8 cellular contexts compared by ENCODE assay signal in genomic region chr19:10230904-10231623, GRCh38. TPM values are rescaled to one million over a fixed set of nuclear protein-coding genes. Genes with fewer than 3 reads are reported as not detected.
A peak's percentile ranks its signal among the peaks of the same experiment; 100 is the strongest.
DNase-seq lines count a peak whose midpoint lies in the region; ATAC-seq, FAIRE-seq and TF ChIP-seq lines count a peak whose summit lies in the region.

Gene S1PR2 (minus strand): TSS chr19:10231331. CDS start chr19:10224905, 6,426 bp downstream.

- peak within 1 kb of the TSS; percentile 89 for H3K4me3 Mint-ChIP-seq in activated naive CD4-positive, alpha-beta T cell treated with anti-CD3 and anti-CD28 coated beads, Interleukin-2, amount 50 U/mL, for 24 hours

- intact Hi-C loops in head of caudate nucleus (cut with DNase I) (no loop called here), pancreas (cut with DNase I) (no loop called here)

- H4K20me1 ChIP-seq in KMS-11 (ENCODE audit: insufficient read depth): no peaks in the 10 kb centered on the region

- TF ChIP-seq EP300 in upper lobe of left lung (IDR thresholded peaks at IDR 0.05): no peak

- H3K9me3 Mint-ChIP-seq in activated naive CD4-positive, alpha-beta T cell treated with anti-CD3 and anti-CD28 coated beads, Interleukin-2, amount 50 U/mL, for 24 hours: no peaks in the 10 kb centered on the region

- H2AFZ ChIP-seq in KMS-11 (ENCODE audit: low read depth): peak within 1 kb of the TSS; percentile 76

- H3K36me3 ChIP-seq in KMS-11 (ENCODE audit: insufficient read depth) (no peaks in the 10 kb centered on the region), pancreas (no peaks in the 10 kb centered on the region), upper lobe of left lung (no peaks in the 10 kb centered on the region)

- peaks cover 43% of the 10 kb centered on the region for H3K4me1 ChIP-seq in KMS-11 (ENCODE audit: low read depth, poor library complexity, severe bottlenecking)
- H3K4me1 ChIP-seq in pancreas: no peaks in the 10 kb centered on the region
- H3K4me1 ChIP-seq in upper lobe of left lung: peaks cover 25 to 68% (median 32%) of the 10 kb centered on the region in 4 donors

- WGBS in pancreas, 2 donors: 0 to 1% methylated on average over 48 to 71 of the region's 71 CpGs
- WGBS in upper lobe of left lung, 2 donors: 0% methylated on average over 18 of the region's 71 CpGs; no CpG with 5 or more reads in 1 of the 2 donors

- H3K27ac ChIP-seq in KMS-11 (peak within 1 kb of the TSS; percentile 62), pancreas (peak within 1 kb of the TSS; percentile 49 to 69 (median 58)), upper lobe of left lung (peak within 1 kb of the TSS; percentile 92 to 95 (median 93))

- H3K27me3 Mint-ChIP-seq in activated naive CD4-positive, alpha-beta T cell treated with anti-CD3 and anti-CD28 coated beads, Interleukin-2, amount 50 U/mL, for 24 hours: no peaks in the 10 kb centered on the region

- H3K27ac Mint-ChIP-seq in activated naive CD4-positive, alpha-beta T cell treated with anti-CD3 and anti-CD28 coated beads, Interleukin-2, amount 50 U/mL, for 24 hours: peak within 1 kb of the TSS; percentile 82

- no peaks in the 10 kb centered on the region for H3K27me3 ChIP-seq in KMS-11 (ENCODE audit: insufficient read depth, low read depth)
- no peaks in the 10 kb centered on the region for H3K27me3 ChIP-seq in pancreas
- no peaks in the 10 kb centered on the region for H3K27me3 ChIP-seq in upper lobe of left lung

- peak in 3 of 4 donors; percentile 42 to 70 (median 48) for TF ChIP-seq POLR2A in upper lobe of left lung (IDR thresholded peaks at IDR 0.05)

- TF ChIP-seq CTCF in KMS-11 (conservative IDR thresholded peaks at IDR 0.05; ENCODE audit: low read depth, low read length) (no peak), pancreas (IDR thresholded peaks at IDR 0.05) (no peak), upper lobe of left lung (IDR thresholded peaks at IDR 0.05) (no peak)

- H3K9me3 ChIP-seq in pancreas (no peaks in the 10 kb centered on the region), upper lobe of left lung (no peaks in the 10 kb centered on the region)

- ATAC-seq in pancreas (peak; percentile 87 to 89 (median 88)), upper lobe of left lung (ENCODE audit: low FRiP score in 2 of 2) (peak; percentile 71 to 83)

- peak; percentile 87 for DNase-seq in AG08395 (ENCODE audit: low spot score)
- DNase-seq in GM19238 (ENCODE audit: insufficient read length, low spot score): peak; percentile 78
- peak; percentile 27 for DNase-seq in SKM-1 (lab: John Stamatoyannopoulos, UW; ENCODE audit: unreplicated experiment)
- DNase-seq in head of caudate nucleus: peak in 38 of 42 donors; percentile 15 to 78 (median 52)
- DNase-seq in pancreas: peak; percentile 65 to 84 (median 76)
- peak; percentile 72 to 95 for DNase-seq in upper lobe of left lung

- peaks cover 18% of the 10 kb centered on the region for H3K79me2 ChIP-seq in KMS-11 (ENCODE audit: insufficient read depth, low read depth)

- H3K4me1 Mint-ChIP-seq in activated naive CD4-positive, alpha-beta T cell treated with anti-CD3 and anti-CD28 coated beads, Interleukin-2, amount 50 U/mL, for 24 hours: peaks cover 20% of the 10 kb centered on the region

- peak within 1 kb of the TSS; percentile 88 for H3K4me2 ChIP-seq in KMS-11

- H3K36me3 Mint-ChIP-seq in activated naive CD4-positive, alpha-beta T cell treated with anti-CD3 and anti-CD28 coated beads, Interleukin-2, amount 50 U/mL, for 24 hours: no peaks in the 10 kb centered on the region

- peak within 1 kb of the TSS; percentile 88 for H3K9ac ChIP-seq in KMS-11

- H3K4me3 ChIP-seq in KMS-11 (IDR thresholded peaks at IDR 0.05; ENCODE audit: insufficient read depth, low read depth, low read length) (no peak within 1 kb of the TSS), pancreas (peak within 1 kb of the TSS; percentile 82 to 95 (median 88)), upper lobe of left lung (peak within 1 kb of the TSS; percentile 69 to 99 (median 95))

- no peak for FAIRE-seq in pancreas (lab: Jason Lieb, UNC)

RNA-seq across cellular contexts. Expression of gene S1PR2, which starts in this region (rescaled TPM):
- 1 to 10 TPM; 1.9 to 4.8 (median 3.0) TPM for total RNA-seq in pancreas
- polyA plus RNA-seq in pancreas: 1 to 10 TPM; 1.6 to 2.0 TPM
- total RNA-seq in upper lobe of left lung: 10 to 100 TPM in 4 of 6 donors, 1 to 10 TPM in 2; 9.1 to 30.0 (median 16.0) TPM

Comparison
In these comparisons a context has a peak if more than half of its experiments do, and no peak if none do; other contexts are left out.
1. DNase-seq: peak in every context shown above with its lines; median percentile 87 in AG08395; 84 in upper lobe of left lung; 78 in GM19238; 76 in pancreas; 52 in head of caudate nucleus; 27 in SKM-1.